23 cellular contexts compared by ENCODE assay signal in the genomic region with DNA sequence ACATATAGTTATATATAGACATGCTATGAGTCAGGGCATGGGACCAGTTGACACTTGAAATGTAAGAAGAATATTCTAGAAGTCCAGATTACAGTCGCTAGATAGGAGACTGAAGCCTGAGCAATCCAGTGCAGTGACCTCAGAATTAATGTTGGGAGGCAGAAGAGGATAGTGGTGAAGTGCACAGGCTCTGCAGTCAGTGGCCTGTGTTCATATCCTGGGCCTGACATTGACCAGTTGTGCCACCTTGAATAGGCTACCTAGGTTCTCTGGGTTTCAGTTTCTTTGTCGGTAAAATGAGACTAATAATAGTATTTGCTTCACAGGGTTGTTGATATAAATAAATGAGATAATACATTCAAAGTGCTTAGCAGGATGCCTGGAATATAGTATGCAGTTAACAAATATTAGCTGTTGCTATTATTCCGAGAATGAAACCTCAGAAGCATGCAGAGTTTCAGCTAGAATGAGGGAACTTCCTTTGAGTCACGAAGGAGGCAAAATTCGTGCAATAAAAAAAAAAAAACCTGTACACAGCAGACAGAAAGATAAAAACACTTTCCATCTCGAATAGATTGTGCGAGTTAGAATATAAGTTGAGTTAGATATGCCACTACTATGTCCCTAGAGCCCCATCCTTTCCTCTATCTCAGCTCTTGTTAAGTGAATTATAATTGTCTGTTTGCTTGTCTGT. TPM values are rescaled to one million over a fixed set of nuclear protein-coding genes. Genes with fewer than 3 reads are reported as not detected.
A peak's percentile ranks its signal among the peaks of the same experiment; 100 is the strongest.
DNase-seq lines count a peak whose midpoint lies in the region; ATAC-seq lines count a peak whose summit lies in the region.
"Had no signal": no experiment of that assay in that cellular context is flagged by ENCODE, and none has a peak within 500 bp of the region (broad histone marks: within the 10 kb centered on the region; RNA-seq: fewer than 3 reads in every experiment).

No MANE protein-coding gene starts in this region.

- ATAC-seq in activated CD4-positive, CD25-positive, alpha-beta regulatory T cell treated with anti-CD3 and anti-CD28 coated beads, Interleukin-2, amount 50 U/mL, for 24 hours, result peak; percentile 42 to 59
- peak; percentile 44 for ATAC-seq in GM19025 (IDR thresholded peaks at IDR 0.05; ENCODE audit: low read depth, unreplicated experiment)
- ATAC-seq in naive thymus-derived CD8-positive, alpha-beta T cell, result peak in 1 of 2 donors; percentile 10
- ATAC-seq: body of pancreas had no signal

- no peaks in the 10 kb centered on the region for H3K9me3 Mint-ChIP-seq in activated T-helper 1 cell treated with anti-CD3 and anti-CD28 coated beads, Interleukin-12 subunit alpha, Interleukin-12 subunit beta, Interleukin-2, Interleukin-4 antibody, amounts not matched to agents 30 ng/mL and 10 ng/mL and 1 ng/mL, durations not matched to agents 14 hours and 24 hours and 36 hours
- H3K9me3 Mint-ChIP-seq in naive thymus-derived CD8-positive, alpha-beta T cell, result no peaks in the 10 kb centered on the region

- DNase-seq in activated CD4-positive, CD25-positive, alpha-beta regulatory T cell treated with anti-CD3 and anti-CD28 coated beads, Interleukin-2, amount 50 U/mL, for 72 hours, result no peak
- no peak for DNase-seq in activated T-helper 1 cell treated with anti-CD3 and anti-CD28 coated beads, Interleukin-12 subunit alpha, Interleukin-12 subunit beta, Interleukin-2, Interleukin-4 antibody, amounts not matched to agents 30 ng/mL and 10 ng/mL and 1 ng/mL, durations not matched to agents 14 hours and 24 hours and 36 hours (ENCODE audit: low spot score)
- DNase-seq in naive thymus-derived CD8-positive, alpha-beta T cell, result no peak
- DNase-seq in MV-4-11 (lab: John Stamatoyannopoulos, UW), result no peak
- no peak for DNase-seq in NOMO-1 treated with dmso at 0.1 percent for 144 hours (lab: John Stamatoyannopoulos, UW; ENCODE audit: unreplicated experiment)
- DNase-seq in effector CD8-positive, alpha-beta T cell (lab: John Stamatoyannopoulos, UW), result no peak
- DNase-seq: activated CD8-positive, alpha-beta memory T cell treated with anti-CD3 and anti-CD28 coated beads for 24 hours; activated gamma-delta T cell treated with Interleukin-2 at 50 U/mL for 16 hours; AML-193; body of pancreas; cortex of kidney; NCI-H2107; NCI-H524 treated with DMSO at 0.1 percent for 48 hours; Right ventricle myocardium superior; stimulated activated CD4-positive, alpha-beta T cell treated with anti-CD3 and anti-CD28 coated beads, Interleukin-2, amount 100 ng/mL, for 24 hours; SW 1271; upper lobe of left lung had no signal

- intact Hi-C loops in activated T-helper 1 cell treated with anti-CD3 and anti-CD28 coated beads, Interleukin-12 subunit alpha, Interleukin-12 subunit beta, Interleukin-2, Interleukin-4 antibody, amounts not matched to agents 30 ng/mL and 10 ng/mL and 1 ng/mL, durations not matched to agents 14 hours and 24 hours and 36 hours (cut with micrococcal nuclease), result loop anchor here (2.0 to 10.0 kb wide), 2 partner anchors 16 to 478 kb away; partner anchors contain the start of gene XIAP

- H3K4me3 Mint-ChIP-seq in activated T-helper 1 cell treated with anti-CD3 and anti-CD28 coated beads, Interleukin-12 subunit alpha, Interleukin-12 subunit beta, Interleukin-2, Interleukin-4 antibody, amounts not matched to agents 30 ng/mL and 10 ng/mL and 1 ng/mL, durations not matched to agents 14 hours and 24 hours and 36 hours, result peak overlapping the region; percentile 6
- peak overlapping the region; percentile 31 to 78 (median 54) for H3K4me3 Mint-ChIP-seq in naive thymus-derived CD8-positive, alpha-beta T cell

- H3K27me3 Mint-ChIP-seq in activated T-helper 1 cell treated with anti-CD3 and anti-CD28 coated beads, Interleukin-12 subunit alpha, Interleukin-12 subunit beta, Interleukin-2, Interleukin-4 antibody, amounts not matched to agents 30 ng/mL and 10 ng/mL and 1 ng/mL, durations not matched to agents 14 hours and 24 hours and 36 hours (ENCODE audit: insufficient read depth), result no peaks in the 10 kb centered on the region
- no peaks in the 10 kb centered on the region for H3K27me3 Mint-ChIP-seq in naive thymus-derived CD8-positive, alpha-beta T cell

- peaks cover 56% of the 10 kb centered on the region for H3K4me1 Mint-ChIP-seq in activated T-helper 1 cell treated with anti-CD3 and anti-CD28 coated beads, Interleukin-12 subunit alpha, Interleukin-12 subunit beta, Interleukin-2, Interleukin-4 antibody, amounts not matched to agents 30 ng/mL and 10 ng/mL and 1 ng/mL, durations not matched to agents 14 hours and 24 hours and 36 hours (ENCODE audit: low read depth)
- peaks cover 14 to 63% (median 51%) of the 10 kb centered on the region in 4 donors for H3K4me1 Mint-ChIP-seq in naive thymus-derived CD8-positive, alpha-beta T cell

- H3K27ac Mint-ChIP-seq in activated T-helper 1 cell treated with anti-CD3 and anti-CD28 coated beads, Interleukin-12 subunit alpha, Interleukin-12 subunit beta, Interleukin-2, Interleukin-4 antibody, amounts not matched to agents 30 ng/mL and 10 ng/mL and 1 ng/mL, durations not matched to agents 14 hours and 24 hours and 36 hours, result peak overlapping the region; percentile 87
- H3K27ac Mint-ChIP-seq in naive thymus-derived CD8-positive, alpha-beta T cell, result peak overlapping the region; percentile 68 to 92 (median 85)

- peaks cover 2% of the 10 kb centered on the region for H3K36me3 Mint-ChIP-seq in activated T-helper 1 cell treated with anti-CD3 and anti-CD28 coated beads, Interleukin-12 subunit alpha, Interleukin-12 subunit beta, Interleukin-2, Interleukin-4 antibody, amounts not matched to agents 30 ng/mL and 10 ng/mL and 1 ng/mL, durations not matched to agents 14 hours and 24 hours and 36 hours (ENCODE audit: low read depth)
- H3K36me3 Mint-ChIP-seq in naive thymus-derived CD8-positive, alpha-beta T cell, result no peaks in the 10 kb centered on the region

- POLR2A ChIA-PET in naive thymus-derived CD8-positive, alpha-beta T cell (lab: Charles Lee), result interaction anchor here (1.2 to 1.4 kb wide), 2 partner anchors 125 to 381 kb away, joined by 4 read pairs; no protein-coding TSS in a partner anchor

RNA-seq across cellular contexts. Expression of gene SH2D1A, which starts 4.0 kb away (rescaled TPM):
- 50.4 and 56.3 TPM in 2 replicates for total RNA-seq in activated T-helper 1 cell treated with anti-CD3 and anti-CD28 coated beads, Interleukin-12 subunit alpha, Interleukin-12 subunit beta, Interleukin-2, Interleukin-4 antibody, amounts not matched to agents 30 ng/mL and 10 ng/mL and 1 ng/mL, durations not matched to agents 14 hours and 24 hours and 36 hours
- total RNA-seq in naive thymus-derived CD8-positive, alpha-beta T cell, result 10 to 100 TPM; 32.4 to 32.7 TPM
- 10 to 100 TPM; 38.6 to 92.7 (median 44.1) TPM for polyA plus RNA-seq in naive thymus-derived CD8-positive, alpha-beta T cell
- total RNA-seq: Daoy, fibroblast of villous mesenchyme, H4, kidney epithelial cell, Right ventricle myocardium superior had no signal

RNA-seq across cellular contexts. Expression of gene TEX13D, which starts 9.9 kb away (rescaled TPM):
- total RNA-seq in activated T-helper 1 cell treated with anti-CD3 and anti-CD28 coated beads, Interleukin-12 subunit alpha, Interleukin-12 subunit beta, Interleukin-2, Interleukin-4 antibody, amounts not matched to agents 30 ng/mL and 10 ng/mL and 1 ng/mL, durations not matched to agents 14 hours and 24 hours and 36 hours, result 0.05 TPM in 1 of 2 replicates, not detected in the other
- total RNA-seq in naive thymus-derived CD8-positive, alpha-beta T cell, result not detected
- not detected for polyA plus RNA-seq in naive thymus-derived CD8-positive, alpha-beta T cell
- total RNA-seq: body of pancreas, Daoy, fibroblast of villous mesenchyme, H4, kidney epithelial cell, Right ventricle myocardium superior, upper lobe of left lung had no signal
